Comparison of ENCODE assay signal across 18 cellular contexts in genomic region chr11:21552910-21553309, GRCh38.
DNase-seq lines count a peak whose midpoint lies in the region; ATAC-seq and TF ChIP-seq lines count a peak whose summit lies in the region.
"Had no signal": no experiment of that assay in that cellular context is flagged by ENCODE, and none has a peak within 500 bp of the region (broad histone marks: within the 10 kb centered on the region; RNA-seq: fewer than 3 reads in every experiment).

No MANE protein-coding gene starts in this region.

- H3K4me2 ChIP-seq in Karpas-422 (ENCODE audit: low read depth, low read length, poor library complexity, severe bottlenecking) = no peak overlapping the region
- H3K4me2 ChIP-seq: BLaER1 had no signal

- no peaks in the 10 kb centered on the region for H3K36me3 ChIP-seq in Karpas-422 (ENCODE audit: insufficient read depth, low read length)
- no peaks in the 10 kb centered on the region for H3K36me3 ChIP-seq in ovary
- H3K36me3 ChIP-seq: adrenal gland, BLaER1, sigmoid colon, thoracic aorta had no signal

- no peak for TF ChIP-seq EP300 in ovary (IDR thresholded peaks at IDR 0.05)

- H3K4me3 ChIP-seq in Karpas-422 (ENCODE audit: low read length) (no peak overlapping the region), ovary (no peak overlapping the region)
- H3K4me3 ChIP-seq: adrenal gland, BLaER1, sigmoid colon, thoracic aorta had no signal

- H3K9me2 ChIP-seq in Karpas-422 (replicated peaks; ENCODE audit: insufficient read depth, low read length) = no peaks in the 10 kb centered on the region

- no peaks in the 10 kb centered on the region for H4K20me1 ChIP-seq in Karpas-422 (ENCODE audit: insufficient read depth, low read depth, low read length)
- H4K20me1 ChIP-seq: BLaER1 had no signal

- WGBS in ovary, 3 donors = 0% methylated on average over 1 of the region's 1 CpG

- H3K79me2 ChIP-seq in Karpas-422 (ENCODE audit: low read length) = no peaks in the 10 kb centered on the region

- peaks cover 26% of the 10 kb centered on the region for H3K4me1 ChIP-seq in Karpas-422 (ENCODE audit: low read length)
- H3K4me1 ChIP-seq in ovary (ENCODE audit: insufficient read depth) = no peaks in the 10 kb centered on the region
- H3K4me1 ChIP-seq: adrenal gland, BLaER1 had no signal

- DNase-seq in DMS53 (lab: John Stamatoyannopoulos, UW) (peak; percentile 73), NCI-H146 treated with DMSO at 0.1 percent for 48 hours (lab: John Stamatoyannopoulos, UW; ENCODE audit: unreplicated experiment) (peak; percentile 39), astrocyte of the hippocampus (ENCODE audit: low read depth, low spot score) (peak; percentile 44), left colon (no peak), Karpas-422 (no peak), ovary (no peak)
- DNase-seq in activated effector memory CD4-positive, alpha-beta T cell treated with Interleukin-2 at 50 U/mL for 16 hours = no peak
- DNase-seq in activated CD4-positive, alpha-beta T cell treated with anti-CD3 and anti-CD28 coated beads for 1 hour = no peak
- DNase-seq: activated CD8-positive, alpha-beta T cell treated with anti-CD3 and anti-CD28 coated beads for 36 hours; adrenal gland; GOT3; midbrain; NCI-H226; sigmoid colon; stimulated activated CD4-positive, alpha-beta T cell treated with anti-CD3 and anti-CD28 coated beads, Interleukin-4, amount 100 ng/mL, for 1 hour; stimulated activated CD8-positive, alpha-beta memory T cell treated with anti-CD3 and anti-CD28 coated beads, Interleukin-4, amount 100 ng/mL, for 48 hours had no signal

- H3K9me3 ChIP-seq in Karpas-422 (ENCODE audit: low read length) = no peaks in the 10 kb centered on the region
- H3K9me3 ChIP-seq in ovary = no peaks in the 10 kb centered on the region
- H3K9me3 ChIP-seq: adrenal gland, BLaER1, sigmoid colon, thoracic aorta had no signal

- intact Hi-C loops in left colon (cut with DNase I, micrococcal nuclease) (no loop called here), ovary (cut with DNase I) (no loop called here)

- H3K27ac ChIP-seq in Karpas-422 (ENCODE audit: low read length) = no peak overlapping the region
- H3K27ac ChIP-seq in ovary = no peak overlapping the region
- H3K27ac ChIP-seq: adrenal gland, BLaER1, sigmoid colon, thoracic aorta had no signal

- no peak for TF ChIP-seq POLR2A in ovary (IDR thresholded peaks at IDR 0.05)

- no peak for TF ChIP-seq CTCF in ovary (IDR thresholded peaks at IDR 0.05)

- ATAC-seq in left colon = peak; percentile 87
- ATAC-seq: activated CD8-positive, alpha-beta T cell treated with anti-CD3 and anti-CD28 coated beads for 36 hours had no signal

- H3K27me3 ChIP-seq in Karpas-422 (ENCODE audit: low read length) = no peaks in the 10 kb centered on the region
- H3K27me3 ChIP-seq in ovary = no peaks in the 10 kb centered on the region
- H3K27me3 ChIP-seq: adrenal gland, BLaER1, sigmoid colon had no signal

- H2AFZ ChIP-seq in Karpas-422 (ENCODE audit: low read length) = no peak overlapping the region

- H3K9ac ChIP-seq in Karpas-422 (ENCODE audit: low read length) = no peak overlapping the region
- H3K9ac ChIP-seq: BLaER1 had no signal

Comparison
In these comparisons a context has a peak if more than half of its experiments do, and no peak if none do; other contexts are left out.
1. DNase-seq: peak in DMS53 (single experiment), NCI-H146 treated with DMSO at 0.1 percent for 48 hours (single experiment) and astrocyte of the hippocampus (single experiment); none in left colon (0 of 2), activated effector memory CD4-positive, alpha-beta T cell treated with Interleukin-2 at 50 U/mL for 16 hours (single experiment), Karpas-422 (single experiment), ovary (0 of 5) and activated CD4-positive, alpha-beta T cell treated with anti-CD3 and anti-CD28 coated beads for 1 hour (single experiment).